26 cellular contexts compared by ENCODE assay signal in genomic region chr10:3665316-3665908, GRCh38.
"Had no signal": no experiment of that assay in that cellular context is flagged by ENCODE, and none has a peak within 500 bp of the region (broad histone marks: within the 10 kb centered on the region; RNA-seq: fewer than 3 reads in every experiment).

No MANE protein-coding gene starts in this region.

- H3K4me1 ChIP-seq: SJCRH30 had no signal

- H3K9me3 Mint-ChIP-seq: activated B cell treated with CpG ODN at 0.5 μM for 24 hours had no signal

- ATAC-seq: activated CD8-positive, alpha-beta memory T cell treated with anti-CD3 and anti-CD28 coated beads, Interleukin-2, amount 10 ng/mL, durations not matched to agents 7 days and 5 days; activated T-helper 17 cell treated with anti-CD3 and anti-CD28 coated beads, Interleukin-2, amount 50 U/mL, for 72 hours had no signal

- H3K27me3 ChIP-seq: brain microvascular endothelial cell, cardiac muscle cell, Peyer's patch, SJCRH30 had no signal

- H3K36me3 Mint-ChIP-seq: activated naive CD4-positive, alpha-beta T cell treated with anti-CD3 and anti-CD28 coated beads, Interleukin-2, amount 10 ng/mL, durations not matched to agents 7 days and 5 days; activated naive CD8-positive, alpha-beta T cell treated with anti-CD3 and anti-CD28 coated beads for 36 hours had no signal

- DNase-seq: activated B cell treated with CpG ODN at 0.5 μM for 24 hours; activated CD4-positive, alpha-beta T cell treated with anti-CD3 and anti-CD28 coated beads for 1 hour; activated CD4-positive, alpha-beta T cell treated with anti-CD3 and anti-CD28 coated beads, Interleukin-2, amount 10 ng/mL, durations not matched to agents 24 days and 14 days; activated CD4-positive, alpha-beta T cell treated with anti-CD3 and anti-CD28 coated beads, Interleukin-2, amount 50 U/mL, for 48 hours; activated CD8-positive, alpha-beta memory T cell treated with anti-CD3 and anti-CD28 coated beads, Interleukin-2, amount 10 ng/mL, durations not matched to agents 7 days and 5 days; activated gamma-delta T cell; activated naive CD4-positive, alpha-beta T cell treated with anti-CD3 and anti-CD28 coated beads, Interleukin-2, amount 10 ng/mL, durations not matched to agents 7 days and 5 days; activated naive CD8-positive, alpha-beta T cell treated with anti-CD3 and anti-CD28 coated beads for 36 hours; activated T-cell treated with anti-CD3 and anti-CD28 coated beads, Interleukin-2, amount 50 U/mL, for 48 hours; brain microvascular endothelial cell; KG1; NCI-H1048; NCI-H1930; NCI-H2171; NCI-H2227 treated with DMSO at 0.1 percent for 48 hours; NCI-H446 treated with DMSO at 0.1 percent for 48 hours; NCI-H526; NCI-H82; Peyer's patch; Right ventricle myocardium superior; SJCRH30; SK-N-SH; T-helper 1 cell had no signal

- H3K4me3 Mint-ChIP-seq: activated B cell treated with CpG ODN at 0.5 μM for 24 hours; activated CD4-positive, alpha-beta T cell treated with anti-CD3 and anti-CD28 coated beads, Interleukin-2, amount 10 ng/mL, durations not matched to agents 24 days and 14 days; activated CD8-positive, alpha-beta memory T cell treated with anti-CD3 and anti-CD28 coated beads, Interleukin-2, amount 10 ng/mL, durations not matched to agents 7 days and 5 days; activated naive CD4-positive, alpha-beta T cell treated with anti-CD3 and anti-CD28 coated beads, Interleukin-2, amount 10 ng/mL, durations not matched to agents 7 days and 5 days; activated naive CD8-positive, alpha-beta T cell treated with anti-CD3 and anti-CD28 coated beads for 36 hours; activated T-helper 17 cell treated with anti-CD3 and anti-CD28 coated beads, Interleukin-2, amount 50 U/mL, for 72 hours had no signal

- H3K4me2 ChIP-seq: SK-N-SH had no signal

- H3K36me3 ChIP-seq: brain microvascular endothelial cell, cardiac muscle cell, Peyer's patch, SJCRH30 had no signal

- H3K27ac ChIP-seq: brain microvascular endothelial cell, cardiac muscle cell, Peyer's patch, RWPE1, SJCRH30 had no signal

- H3K9me3 ChIP-seq: Peyer's patch, SJCRH30, SK-N-SH had no signal

- H3K27me3 Mint-ChIP-seq: activated T-helper 17 cell treated with anti-CD3 and anti-CD28 coated beads, Interleukin-2, amount 50 U/mL, for 72 hours had no signal

- H3K4me3 ChIP-seq: cardiac muscle cell, Peyer's patch, SJCRH30 had no signal

- H3K9ac ChIP-seq: SK-N-SH had no signal

- H3K27ac Mint-ChIP-seq: activated B cell treated with CpG ODN at 0.5 μM for 24 hours; activated CD4-positive, alpha-beta T cell treated with anti-CD3 and anti-CD28 coated beads, Interleukin-2, amount 10 ng/mL, durations not matched to agents 24 days and 14 days; activated CD8-positive, alpha-beta memory T cell treated with anti-CD3 and anti-CD28 coated beads, Interleukin-2, amount 10 ng/mL, durations not matched to agents 7 days and 5 days; activated naive CD4-positive, alpha-beta T cell treated with anti-CD3 and anti-CD28 coated beads, Interleukin-2, amount 10 ng/mL, durations not matched to agents 7 days and 5 days; activated naive CD8-positive, alpha-beta T cell treated with anti-CD3 and anti-CD28 coated beads for 36 hours; activated T-helper 17 cell treated with anti-CD3 and anti-CD28 coated beads, Interleukin-2, amount 50 U/mL, for 72 hours had no signal
